ENCODE assay signal across 11 cellular contexts in genomic region chr3:39287859-39288221, GRCh38. TPM values are rescaled to one million over a fixed set of nuclear protein-coding genes. Genes with fewer than 3 reads are reported as not detected.
"Had no signal": no experiment of that assay in that cellular context is flagged by ENCODE, and none has a peak within 500 bp of the region (broad histone marks: within the 10 kb centered on the region; RNA-seq: fewer than 3 reads in every experiment).

No MANE protein-coding gene starts in this region.

- H3K4me3 ChIP-seq: cardiac muscle cell, colonic mucosa, gastroesophageal sphincter, lung, right atrium auricular region, smooth muscle cell, suprapubic skin, upper lobe of left lung had no signal

- H3K27me3 ChIP-seq: cardiac muscle cell, colonic mucosa, gastroesophageal sphincter, neutrophil, right atrium auricular region, suprapubic skin, upper lobe of left lung had no signal

- H3K36me3 ChIP-seq: cardiac muscle cell, colonic mucosa, gastroesophageal sphincter, neutrophil, right atrium auricular region, suprapubic skin, upper lobe of left lung had no signal

- H3K27ac ChIP-seq: cardiac muscle cell, colonic mucosa, gastroesophageal sphincter, neutrophil, right atrium auricular region, suprapubic skin, upper lobe of left lung had no signal

- H3K9me3 ChIP-seq: colonic mucosa, gastroesophageal sphincter, neutrophil, right atrium auricular region, suprapubic skin, upper lobe of left lung had no signal

- H3K4me2 ChIP-seq: smooth muscle cell had no signal

- H3K4me1 ChIP-seq: colonic mucosa, gastroesophageal sphincter, right atrium auricular region had no signal

RNA-seq across cellular contexts. Expression of gene CX3CR1, which starts 8.0 kb away (rescaled TPM):
- total RNA-seq: endothelial cell of umbilical vein, smooth muscle cell had no signal

RNA-seq across cellular contexts. Expression of gene CCR8, which starts 41.7 kb away (rescaled TPM):
- total RNA-seq: cardiac muscle cell, endothelial cell of umbilical vein, gastroesophageal sphincter, left cardiac atrium, lung, right atrium auricular region, smooth muscle cell, suprapubic skin, upper lobe of left lung had no signal
